Comparison of ENCODE assay signal across 1 cellular context in the genomic region with DNA sequence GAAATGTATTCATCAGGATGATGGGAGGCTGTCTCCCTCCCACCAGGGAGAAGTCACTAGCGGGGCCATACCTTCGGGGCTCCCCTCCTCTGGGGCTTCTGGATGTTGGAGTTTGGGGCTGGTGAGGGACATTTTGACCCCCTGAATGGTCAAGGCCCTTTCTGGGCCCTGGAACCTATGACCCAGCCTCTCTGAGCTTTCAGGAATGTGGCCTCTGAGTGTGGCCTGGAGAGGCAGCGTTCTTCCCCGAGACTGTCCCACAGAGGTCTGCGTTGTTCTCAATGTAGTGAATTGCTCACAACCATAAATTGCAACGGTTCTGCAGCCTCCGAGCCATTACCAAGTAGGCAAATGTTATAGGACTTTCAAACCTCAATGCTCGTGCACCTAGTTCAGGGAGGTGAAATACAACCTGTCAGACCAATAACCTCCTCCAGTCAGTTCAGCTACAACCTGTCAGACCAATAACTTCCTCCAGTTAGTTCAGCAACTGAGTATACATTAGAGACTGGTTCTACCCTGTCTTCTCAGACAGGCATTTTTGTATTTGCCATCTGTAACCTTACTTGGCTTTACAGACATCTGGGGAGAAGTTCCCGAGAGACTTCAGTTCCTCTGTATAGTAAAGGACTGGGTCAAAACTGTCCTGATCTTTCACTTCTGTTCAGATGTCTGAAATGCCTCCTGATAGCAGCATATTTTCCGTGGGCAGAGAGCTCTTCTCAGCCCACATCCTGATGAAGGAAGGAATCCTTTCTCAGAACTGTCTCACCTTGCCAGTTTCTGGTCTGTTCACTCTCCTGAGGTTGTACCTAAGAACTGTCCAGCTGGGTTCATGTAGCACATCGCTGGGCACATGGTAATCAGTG.
TF ChIP-seq lines count a peak whose summit lies in the region.

No MANE protein-coding gene starts in this region.

TF ChIP-seq in SK-N-SH treated with all-trans-retinoic acid at 6 μM for 48 hours, 23 proteins besides CTCF, POLR2A, EP300 and RAD21 (continued from another document):
- TF ChIP-seq, protein P1, sequence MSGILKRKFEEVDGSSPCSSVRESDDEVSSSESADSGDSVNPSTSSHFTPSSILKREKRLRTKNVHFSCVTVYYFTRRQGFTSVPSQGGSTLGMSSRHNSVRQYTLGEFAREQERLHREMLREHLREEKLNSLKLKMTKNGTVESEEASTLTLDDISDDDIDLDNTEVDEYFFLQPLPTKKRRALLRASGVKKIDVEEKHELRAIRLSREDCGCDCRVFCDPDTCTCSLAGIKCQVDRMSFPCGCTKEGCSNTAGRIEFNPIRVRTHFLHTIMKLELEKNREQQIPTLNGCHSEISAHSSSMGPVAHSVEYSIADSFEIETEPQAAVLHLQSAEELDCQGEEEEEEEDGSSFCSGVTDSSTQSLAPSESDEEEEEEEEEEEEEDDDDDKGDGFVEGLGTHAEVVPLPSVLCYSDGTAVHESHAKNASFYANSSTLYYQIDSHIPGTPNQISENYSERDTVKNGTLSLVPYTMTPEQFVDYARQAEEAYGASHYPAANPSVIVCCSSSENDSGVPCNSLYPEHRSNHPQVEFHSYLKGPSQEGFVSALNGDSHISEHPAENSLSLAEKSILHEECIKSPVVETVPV (CRISPR knock-in tag; IDR thresholded peaks at IDR 0.05), result no peak
- no peak for TF ChIP-seq ZNF565 (CRISPR knock-in tag; conservative IDR thresholded peaks at IDR 0.05; ENCODE audit: low read depth)
- TF ChIP-seq ISL1 (CRISPR knock-in tag; IDR thresholded peaks at IDR 0.05), result no peak
- no peak for TF ChIP-seq OSR1 (CRISPR knock-in tag; IDR thresholded peaks at IDR 0.05)
- TF ChIP-seq ARNTL (CRISPR knock-in tag; IDR thresholded peaks at IDR 0.05; ENCODE audit: borderline replicate concordance, low read depth), result no peak
- TF ChIP-seq POU6F1 (CRISPR knock-in tag; IDR thresholded peaks at IDR 0.05; ENCODE audit: borderline replicate concordance, low read depth), result no peak
- no peak for TF ChIP-seq PPARA (CRISPR knock-in tag; IDR thresholded peaks at IDR 0.05; ENCODE audit: borderline replicate concordance)
